In genomic region chr2:54609241-54609640, GRCh38 we compare ENCODE assay signal across 14 cellular contexts.
"Had no signal": no experiment of that assay in that cellular context is flagged by ENCODE, and none has a peak within 500 bp of the region (broad histone marks: within the 10 kb centered on the region; RNA-seq: fewer than 3 reads in every experiment).

No MANE protein-coding gene starts in this region.

- H3K4me3 Mint-ChIP-seq: activated CD4-positive, alpha-beta memory T cell treated with anti-CD3 and anti-CD28 coated beads, Interleukin-2, amount 10 ng/mL, durations not matched to agents 7 days and 5 days; activated CD4-positive, alpha-beta T cell treated with anti-CD3 and anti-CD28 coated beads for 36 hours; activated T-helper 1 cell treated with anti-CD3 and anti-CD28 coated beads, Interleukin-12 subunit alpha, Interleukin-12 subunit beta, Interleukin-2, Interleukin-4 antibody, amounts not matched to agents 30 ng/mL and 10 ng/mL and 1 ng/mL, durations not matched to agents 14 hours and 24 hours and 36 hours; brain; central memory CD8-positive, alpha-beta T cell; dendritic cell treated with granulocyte-macrophage colony-stimulating factor and Interleukin-4, amounts not matched to agents 40 ng/mL and 50 ng/mL, for 4 days; effector memory CD8-positive, alpha-beta T cell had no signal

- H3K9me3 Mint-ChIP-seq: activated CD4-positive, alpha-beta memory T cell treated with anti-CD3 and anti-CD28 coated beads, Interleukin-2, amount 10 ng/mL, durations not matched to agents 7 days and 5 days; activated T-helper 1 cell treated with anti-CD3 and anti-CD28 coated beads, Interleukin-12 subunit alpha, Interleukin-12 subunit beta, Interleukin-2, Interleukin-4 antibody, amounts not matched to agents 30 ng/mL and 10 ng/mL and 1 ng/mL, durations not matched to agents 14 hours and 24 hours and 36 hours; central memory CD8-positive, alpha-beta T cell; dendritic cell treated with granulocyte-macrophage colony-stimulating factor and Interleukin-4, amounts not matched to agents 40 ng/mL and 50 ng/mL, for 4 days; effector memory CD8-positive, alpha-beta T cell had no signal

- ATAC-seq: activated CD4-positive, alpha-beta T cell treated with anti-CD3 and anti-CD28 coated beads for 36 hours; effector memory CD8-positive, alpha-beta T cell; stimulated activated naive CD8-positive, alpha-beta T cell treated with anti-CD3 and anti-CD28 coated beads, Interleukin-15, Interleukin-2, amounts not matched to agents 100 U/mL and 50 U/mL, for 24 hours had no signal

- H3K27ac Mint-ChIP-seq: activated CD4-positive, alpha-beta memory T cell treated with anti-CD3 and anti-CD28 coated beads, Interleukin-2, amount 10 ng/mL, durations not matched to agents 7 days and 5 days; activated CD4-positive, alpha-beta T cell treated with anti-CD3 and anti-CD28 coated beads for 36 hours; dendritic cell treated with granulocyte-macrophage colony-stimulating factor and Interleukin-4, amounts not matched to agents 40 ng/mL and 50 ng/mL, for 4 days had no signal

- H3K27me3 Mint-ChIP-seq: activated CD4-positive, alpha-beta memory T cell treated with anti-CD3 and anti-CD28 coated beads, Interleukin-2, amount 10 ng/mL, durations not matched to agents 7 days and 5 days; activated CD4-positive, alpha-beta T cell treated with anti-CD3 and anti-CD28 coated beads for 36 hours; brain; central memory CD8-positive, alpha-beta T cell; dendritic cell treated with granulocyte-macrophage colony-stimulating factor and Interleukin-4, amounts not matched to agents 40 ng/mL and 50 ng/mL, for 4 days; effector memory CD8-positive, alpha-beta T cell had no signal

- H3K27ac ChIP-seq: VCaP had no signal

- DNase-seq: activated CD4-positive, alpha-beta memory T cell treated with anti-CD3 and anti-CD28 coated beads, Interleukin-2, amount 10 ng/mL, durations not matched to agents 7 days and 5 days; activated CD4-positive, alpha-beta T cell treated with anti-CD3 and anti-CD28 coated beads for 36 hours; activated naive CD4-positive, alpha-beta T cell treated with Interleukin-2 at 50 U/mL for 16 hours; amygdala; effector memory CD8-positive, alpha-beta T cell; erythroblast; stimulated activated CD4-positive, alpha-beta T cell treated with anti-CD3 and anti-CD28 coated beads, Interleukin-2, amount 100 ng/mL, for 48 hours; stimulated activated naive CD8-positive, alpha-beta T cell treated with anti-CD3 and anti-CD28 coated beads, Interleukin-15, Interleukin-2, amounts not matched to agents 100 U/mL and 50 U/mL, for 24 hours; SW 1271 had no signal
